Comparison of ENCODE assay signal across 8 cellular contexts in genomic region chr10:7690885-7691597, GRCh38. TPM values are rescaled to one million over a fixed set of nuclear protein-coding genes. Genes with fewer than 3 reads are reported as not detected.
"Had no signal": no experiment of that assay in that cellular context is flagged by ENCODE, and none has a peak within 500 bp of the region (broad histone marks: within the 10 kb centered on the region; RNA-seq: fewer than 3 reads in every experiment).

No MANE protein-coding gene starts in this region.

RNA-seq across cellular contexts. Expression of gene ITIH2, which starts 12.1 kb away (rescaled TPM):
- total RNA-seq: activated CD8-positive, alpha-beta memory T cell treated with anti-CD3 and anti-CD28 coated beads for 36 hours; activated naive CD8-positive, alpha-beta T cell treated with anti-CD3 and anti-CD28 coated beads, Interleukin-2, amount 10 ng/mL, durations not matched to agents 7 days and 5 days; cardiac septum; LHCN-M2; M059J; NCI-H460; PC-9; SK-MEL-5 had no signal

RNA-seq across cellular contexts. Expression of gene ITIH5, which starts 24.3 kb away (rescaled TPM):
- total RNA-seq: activated CD8-positive, alpha-beta memory T cell treated with anti-CD3 and anti-CD28 coated beads for 36 hours; activated naive CD8-positive, alpha-beta T cell treated with anti-CD3 and anti-CD28 coated beads, Interleukin-2, amount 10 ng/mL, durations not matched to agents 7 days and 5 days; LHCN-M2; NCI-H460; PC-9 had no signal
